ENCODE assay signal across 8 cellular contexts in the genomic region with DNA sequence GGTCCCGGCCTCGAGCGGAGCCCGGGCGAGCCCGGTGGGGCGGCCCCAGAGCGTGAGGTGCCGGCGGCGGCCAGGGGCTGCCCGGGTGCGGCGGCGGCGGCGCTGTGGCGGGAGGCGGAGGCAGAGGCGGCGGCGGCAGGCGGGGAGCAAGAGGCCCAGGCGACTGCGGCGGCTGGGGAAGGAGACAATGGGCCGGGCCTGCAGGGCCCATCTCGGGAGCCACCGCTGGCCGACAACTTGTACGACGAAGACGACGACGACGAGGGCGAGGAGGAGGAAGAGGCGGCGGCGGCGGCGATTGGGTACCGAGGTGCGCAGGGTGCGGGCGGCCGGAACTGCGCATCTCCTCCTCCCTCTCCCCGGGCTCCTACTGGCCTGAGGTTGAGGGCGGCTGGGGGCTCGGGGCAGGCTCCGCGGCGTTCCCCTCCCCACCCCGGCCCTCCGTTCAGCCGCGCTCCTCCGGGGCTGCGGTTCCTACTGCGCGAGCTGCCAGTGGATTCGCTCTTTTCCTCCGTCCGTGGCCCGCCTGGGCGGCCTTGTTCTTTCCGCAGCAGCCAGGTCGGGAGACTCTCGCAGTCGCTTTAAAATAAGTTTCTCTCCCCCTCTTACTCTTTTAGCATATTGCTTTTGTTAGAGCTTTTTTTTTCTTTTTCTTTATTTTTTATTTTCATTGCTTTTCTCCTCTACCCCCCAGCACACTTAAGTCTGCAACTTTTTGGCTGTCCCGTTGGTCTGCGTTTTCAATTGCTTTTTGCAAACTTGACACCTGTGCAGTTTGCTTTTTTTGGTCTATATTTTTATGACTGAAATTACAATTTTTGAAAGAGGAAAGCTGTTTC. TPM values are rescaled to one million over a fixed set of nuclear protein-coding genes. Genes with fewer than 3 reads are reported as not detected.
DNase-seq lines count a peak whose midpoint lies in the region; ATAC-seq and TF ChIP-seq lines count a peak whose summit lies in the region.

No MANE protein-coding gene starts in this region.

- DNase-seq in NCI-H2171 (lab: John Stamatoyannopoulos, UW) (peak; percentile 37), breast epithelium (ENCODE audit: low spot score in 2 of 2) (peak; percentile 65 to 77), iPS-NIHi11 (ENCODE audit: low spot score) (peak; percentile 80)

- H3K36me3 ChIP-seq in breast epithelium (no peaks in the 10 kb centered on the region), skeletal muscle tissue (ENCODE audit: control insufficient read depth in 3 of 3, insufficient read depth in 3 of 3, low read length in 3 of 3) (peaks cover 3 to 25% (median 22%) of the 10 kb centered on the region in 3 donors)

- TF ChIP-seq POLR2A in breast epithelium (IDR thresholded peaks at IDR 0.05): no peak

- H3K9me3 ChIP-seq in breast epithelium: no peaks in the 10 kb centered on the region
- no peaks in the 10 kb centered on the region for H3K9me3 ChIP-seq in skeletal muscle tissue (ENCODE audit: control insufficient read depth in 3 of 3, low read length in 3 of 3)

- intact Hi-C loops in breast epithelium (cut with DNase I; ENCODE audit: low total_unique reads): loop anchor here (5.0 kb wide), 1 partner anchor 757 kb away; no protein-coding TSS in a partner anchor

- ATAC-seq in GM18511 (IDR thresholded peaks at IDR 0.05; ENCODE audit: unreplicated experiment) (peak; percentile 73), HG03039 (IDR thresholded peaks at IDR 0.05; ENCODE audit: unreplicated experiment) (peak; percentile 56)

- H3K27ac ChIP-seq in 22Rv1 (peak overlapping the region; percentile 95), breast epithelium (peak overlapping the region; percentile 97 to 98), skeletal muscle tissue (ENCODE audit: low read depth, low read length) (peak overlapping the region; percentile 91)

- H3K9ac ChIP-seq in skeletal muscle tissue (ENCODE audit: low read depth in 1 of 3, low read length in 3 of 3): peak overlapping the region; percentile 78 to 87 (median 81)

- peak overlapping the region; percentile 87 for H3K4me3 ChIP-seq in WI38 (ENCODE audit: low read depth, low read length)
- H3K4me3 ChIP-seq in breast epithelium: peak overlapping the region; percentile 71 to 87 (median 82)
- H3K4me3 ChIP-seq in skeletal muscle tissue (ENCODE audit: low read length in 3 of 3): peak overlapping the region; percentile 73 to 81 (median 79)

- H3K27me3 ChIP-seq in breast epithelium (no peaks in the 10 kb centered on the region), skeletal muscle tissue (ENCODE audit: control insufficient read depth in 3 of 3, insufficient read depth in 3 of 3, low read length in 3 of 3) (no peaks in the 10 kb centered on the region)

- H3K4me1 ChIP-seq in breast epithelium (no peaks in the 10 kb centered on the region), skeletal muscle tissue (ENCODE audit: control insufficient read depth in 3 of 3, insufficient read depth in 3 of 3, low read length in 3 of 3) (peaks cover 6 to 11% (median 9%) of the 10 kb centered on the region in 3 donors)

- TF ChIP-seq CTCF in 22Rv1 (IDR thresholded peaks at IDR 0.05) (no peak; the same call in 1 of the 2 replicates), WI38 (IDR thresholded peaks at IDR 0.05; ENCODE audit: low read depth, low read length) (no peak), breast epithelium (IDR thresholded peaks at IDR 0.05) (peak in 1 of 3 donors; percentile 12)

RNA-seq across cellular contexts. Expression of gene SIRT1, which starts 0.6 kb away (rescaled TPM):
- total RNA-seq in breast epithelium (10 to 100 TPM; 21.0 to 43.3 (median 35.5) TPM), skeletal muscle tissue (17.2 TPM)

RNA-seq across cellular contexts. Expression of gene DNAJC12, which starts 47.1 kb away (rescaled TPM):
- total RNA-seq in breast epithelium (10 to 100 TPM in 2 of 3 donors, under 1 TPM in 1; 0.96 to 49.8 (median 19.0) TPM), skeletal muscle tissue (3.1 TPM)

Comparison
In these comparisons a context has a peak if more than half of its experiments do, and no peak if none do; other contexts are left out.
1. Peak in every context shown above with its lines: DNase-seq, ATAC-seq, H3K4me3 ChIP-seq and H3K27ac ChIP-seq.